Comparison of ENCODE assay signal across 9 cellular contexts in genomic region chr10:88494537-88494936, GRCh38.
"Had no signal": no experiment of that assay in that cellular context is flagged by ENCODE, and none has a peak within 500 bp of the region (broad histone marks: within the 10 kb centered on the region; RNA-seq: fewer than 3 reads in every experiment).

No MANE protein-coding gene starts in this region.

- H2AFZ ChIP-seq: GM23248 had no signal

- H3K9me3 Mint-ChIP-seq: HFFc6, IgD-negative memory B cell had no signal

- H3K9ac ChIP-seq: GM23248 had no signal

- H3K27ac Mint-ChIP-seq: HFFc6, IgD-negative memory B cell had no signal

- H3K36me3 ChIP-seq: HAP-1 had no signal

- ATAC-seq: HCT116 had no signal

- H3K4me3 Mint-ChIP-seq: HFFc6, IgD-negative memory B cell had no signal

- H3K27me3 Mint-ChIP-seq: IgD-negative memory B cell had no signal

- DNase-seq: GOT3, H7, HFFc6, KBM-7 had no signal

- H3K9me3 ChIP-seq: HAP-1 had no signal

- H3K4me3 ChIP-seq: GM23248, HAP-1 had no signal

- H3K27ac ChIP-seq: GM23248, HL-60 had no signal
